In the genomic region with DNA sequence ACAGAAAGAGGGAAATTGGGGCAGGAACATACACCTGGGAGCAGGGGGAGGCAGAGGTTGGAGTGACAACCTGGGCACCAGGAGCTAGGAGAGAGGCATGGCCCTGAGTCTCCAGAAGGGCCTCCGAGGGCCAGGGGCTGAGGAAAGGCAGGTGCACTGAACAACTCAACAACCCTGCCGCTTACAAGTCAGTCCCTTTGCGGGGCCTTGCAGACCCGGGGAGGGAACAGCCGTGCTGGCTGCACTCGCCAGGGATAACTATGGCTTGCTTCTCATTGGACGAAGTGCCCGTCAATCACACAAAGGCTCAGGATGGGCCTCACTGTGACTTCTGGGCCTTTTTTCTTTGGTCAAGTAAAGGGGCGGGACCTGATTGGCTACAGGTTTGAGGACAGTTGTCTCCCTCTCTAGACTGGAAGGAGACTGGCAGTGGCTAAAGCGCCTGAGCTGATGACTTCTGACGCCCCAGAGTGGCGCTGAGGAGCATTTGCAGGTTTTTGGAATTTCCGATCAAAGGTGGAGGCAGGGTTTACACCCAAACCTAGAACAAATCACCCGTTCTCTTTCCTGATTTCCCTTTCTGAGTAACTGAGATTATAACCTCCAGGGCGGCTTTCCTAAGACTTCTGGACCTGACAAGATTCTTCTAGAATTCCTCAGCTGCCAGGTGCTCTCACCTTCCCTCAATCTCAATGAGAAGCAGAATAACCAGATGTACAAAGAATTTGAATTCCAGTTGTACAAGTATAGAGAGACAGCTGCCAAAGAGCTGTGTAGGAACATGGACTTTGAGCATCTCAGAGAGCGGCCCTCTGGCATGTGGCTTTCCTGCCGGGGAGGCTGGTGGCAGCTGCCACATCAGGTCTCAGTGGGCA, we compare ENCODE assay signal across 14 cellular contexts. TPM values are rescaled to one million over a fixed set of nuclear protein-coding genes. Genes with fewer than 3 reads are reported as not detected.
DNase-seq lines count a peak whose midpoint lies in the region; ATAC-seq and TF ChIP-seq lines count a peak whose summit lies in the region.
"Had no signal": no experiment of that assay in that cellular context is flagged by ENCODE, and none has a peak within 500 bp of the region (broad histone marks: within the 10 kb centered on the region; RNA-seq: fewer than 3 reads in every experiment).

No MANE protein-coding gene starts in this region.

- no peaks in the 10 kb centered on the region for H3K9me3 ChIP-seq in Panc1 (ENCODE audit: control insufficient read depth, insufficient read depth, low read depth, low read length)
- H3K9me3 ChIP-seq: gastroesophageal sphincter had no signal

- H3K36me3 ChIP-seq in Panc1 (ENCODE audit: control insufficient read depth, insufficient read depth, low read length) = no peaks in the 10 kb centered on the region
- H3K36me3 ChIP-seq: gastroesophageal sphincter had no signal

- H3K4me3 ChIP-seq in Panc1 (ENCODE audit: low read depth in 2 of 2, low read length in 2 of 2) = no peak overlapping the region
- H3K4me3 ChIP-seq: dorsolateral prefrontal cortex, gastroesophageal sphincter had no signal

- peaks cover 34% of the 10 kb centered on the region for H3K4me1 Mint-ChIP-seq in neural crest cell
- no peaks in the 10 kb centered on the region for H3K4me1 Mint-ChIP-seq in chondrocyte (ENCODE audit: low read depth)
- H3K4me1 Mint-ChIP-seq: T-helper 17 cell had no signal

- no peaks in the 10 kb centered on the region for H3K27me3 Mint-ChIP-seq in neural crest cell (ENCODE audit: low read depth)
- no peaks in the 10 kb centered on the region for H3K27me3 Mint-ChIP-seq in chondrocyte (ENCODE audit: low read depth)

- H3K9me3 Mint-ChIP-seq in neural crest cell = no peaks in the 10 kb centered on the region
- H3K9me3 Mint-ChIP-seq in chondrocyte (ENCODE audit: low read depth) = no peaks in the 10 kb centered on the region

- DNase-seq in HT1080 (ENCODE audit: low read depth) = peak; percentile 36
- no peak for DNase-seq in Panc1 (ENCODE audit: low read depth, low spot score)
- DNase-seq in foreskin keratinocyte = peak in 1 of 2 donors; percentile 57
- DNase-seq in neural crest cell (ENCODE audit: low read depth, low spot score) = peak; percentile 33
- DNase-seq in RPMI8226 = no peak
- no peak for DNase-seq in left cardiac atrium
- no peak for DNase-seq in chondrocyte (ENCODE audit: low spot score)
- DNase-seq in NK-92 treated with Interleukin-12 subunit alpha and Interleukin-12 subunit beta, amount 100 ng/mL, for 24 hours (lab: John Stamatoyannopoulos, UW) = no peak
- DNase-seq: dorsolateral prefrontal cortex, NCI-H1048, T-helper 17 cell had no signal

- H3K27ac ChIP-seq in Panc1 (ENCODE audit: low read length) (no peak overlapping the region), foreskin keratinocyte (no peak overlapping the region)
- H3K27ac ChIP-seq: dorsolateral prefrontal cortex, gastroesophageal sphincter had no signal

- H3K4me3 Mint-ChIP-seq in neural crest cell (no peak overlapping the region), chondrocyte (ENCODE audit: unreplicated experiment) (no peak overlapping the region)
- H3K4me3 Mint-ChIP-seq: T-helper 17 cell had no signal

- in situ Hi-C loops in Panc1 (cut with HindIII; ENCODE audit: low pct_unique_long_range_greater_than_20kb, low sequenced_read_pairs) = no loop called here

- TF ChIP-seq CTCF in Panc1 (IDR thresholded peaks at IDR 0.05) (no peak; the same call in 1 of the 2 replicates), foreskin keratinocyte (conservative IDR thresholded peaks at IDR 0.05) (peak; percentile 76), neural crest cell (conservative IDR thresholded peaks at IDR 0.05) (no peak), chondrocyte (IDR thresholded peaks at IDR 0.05) (no peak)

- CTCF ChIA-PET in Panc1 (lab: Charles Lee) = interaction anchor here (0.5 to 1.3 kb wide), 3 partner anchors 11 to 186 kb away, joined by 4 to 5 read pairs (median 4); no protein-coding TSS in a partner anchor

- POLR2A ChIA-PET in Panc1 (lab: Charles Lee) = interaction anchor here (0.6 kb wide), 1 partner anchor 49 kb away, joined by 5 read pairs; no protein-coding TSS in a partner anchor

- H3K27me3 ChIP-seq in Panc1 (ENCODE audit: control insufficient read depth, insufficient read depth, low read length) (no peaks in the 10 kb centered on the region), foreskin keratinocyte (no peaks in the 10 kb centered on the region)
- H3K27me3 ChIP-seq: dorsolateral prefrontal cortex, gastroesophageal sphincter had no signal

- intact Hi-C loops in Panc1 (cut with micrococcal nuclease; ENCODE audit: unreplicated experiment) = no loop called here
- intact Hi-C loops in left cardiac atrium (cut with DNase I) = no loop called here

- H3K4me1 ChIP-seq in Panc1 (ENCODE audit: control insufficient read depth, insufficient read depth, low read length) (no peaks in the 10 kb centered on the region), foreskin keratinocyte (no peaks in the 10 kb centered on the region)
- H3K4me1 ChIP-seq: gastroesophageal sphincter had no signal

- H3K27ac Mint-ChIP-seq in neural crest cell (ENCODE audit: unreplicated experiment) (no peak overlapping the region), chondrocyte (ENCODE audit: unreplicated experiment) (no peak overlapping the region)
- H3K27ac Mint-ChIP-seq: T-helper 17 cell had no signal

- H3K36me3 Mint-ChIP-seq in neural crest cell (ENCODE audit: low read depth) (peaks cover 4% of the 10 kb centered on the region), chondrocyte (ENCODE audit: low read depth) (peaks cover 1% of the 10 kb centered on the region)

- ATAC-seq in Panc1 (peak; percentile 36; the same call in 1 of the 2 replicates), foreskin keratinocyte (peak; percentile 11), left cardiac atrium (no peak)
- ATAC-seq: gastroesophageal sphincter, T-helper 17 cell had no signal

- BruUV-seq in Panc1 (replicated peaks; lab: Mats Ljungman, UMichigan) = no TSS peak

RNA-seq across cellular contexts. Expression of a gene that starts 27.6 kb away (rescaled TPM):
- not detected in 2 replicates for total RNA-seq in HT1080 (2014; rRNA removed; shearing (Covaris generic))
- polyA plus RNA-seq in HT1080 (2015; cell fraction: cytosol; rRNA removed) = 0.20 TPM in 1 of 2 replicates, not detected in the other
- polyA plus RNA-seq in HT1080 (2015; cell fraction: nucleus; rRNA removed) = 0.20 TPM in 1 of 2 replicates, not detected in the other
- 23.0 TPM for total RNA-seq in Panc1 (2021; ENCODE audit: unreplicated experiment)
- 26.2 TPM for polyA plus RNA-seq in Panc1 (2012; ENCODE audit: insufficient read length)
- total RNA-seq in foreskin keratinocyte = 23.4 and 38.5 TPM in 2 replicates
- 21.4 and 31.8 TPM in 2 replicates for polyA plus RNA-seq in foreskin keratinocyte
- 4.5 and 5.1 TPM in 2 replicates for total RNA-seq in neural crest cell
- total RNA-seq in left cardiac atrium = 1 to 10 TPM; 5.0 to 5.1 TPM
- total RNA-seq in chondrocyte = 1.5 to 3.0 TPM (median 2.8 TPM) in 3 replicates
- total RNA-seq: activated CD8-positive, alpha-beta memory T cell treated with anti-CD3 and anti-CD28 coated beads for 36 hours had no signal

RNA-seq across cellular contexts. Expression of a gene that starts 30.3 kb away (rescaled TPM):
- total RNA-seq in HT1080 (2014; rRNA removed; shearing (Covaris generic)) = not detected in 2 replicates
- polyA plus RNA-seq in HT1080 (2015; cell fraction: cytosol; rRNA removed) = 0.03 and 0.08 TPM in 2 replicates
- 0.34 TPM in 1 of 2 replicates, not detected in the other for polyA plus RNA-seq in HT1080 (2015; cell fraction: nucleus; rRNA removed)
- 0.15 TPM for total RNA-seq in Panc1 (2021; ENCODE audit: unreplicated experiment)
- polyA plus RNA-seq in Panc1 (2012; ENCODE audit: insufficient read length) = not detected
- total RNA-seq in foreskin keratinocyte = 0.14 TPM in 2 replicates
- polyA plus RNA-seq in foreskin keratinocyte = 0.29 and 0.33 TPM in 2 replicates
- total RNA-seq in neural crest cell = not detected in 2 replicates
- 1 to 10 TPM; 2.4 TPM for total RNA-seq in left cardiac atrium
- not detected in 3 replicates for total RNA-seq in chondrocyte
- total RNA-seq: activated CD8-positive, alpha-beta memory T cell treated with anti-CD3 and anti-CD28 coated beads for 36 hours; renal cortical epithelial cell had no signal

Comparison
In these comparisons a context has a peak if more than half of its experiments do, and no peak if none do; other contexts are left out.
1. DNase-seq: peak in HT1080 (single experiment) and neural crest cell (single experiment); none in Panc1 (single experiment), RPMI8226 (single experiment), left cardiac atrium (single experiment), chondrocyte (single experiment) and NK-92 treated with Interleukin-12 subunit alpha and Interleukin-12 subunit beta, amount 100 ng/mL, for 24 hours (single experiment).
2. ATAC-seq: peak in Panc1 (single experiment) and foreskin keratinocyte (single experiment); none in left cardiac atrium (0 of 2).